ENCODE assay signal across 13 cellular contexts in genomic region chr4:13829457-13829856, GRCh38.
"Had no signal": no experiment of that assay in that cellular context is flagged by ENCODE, and none has a peak within 500 bp of the region (broad histone marks: within the 10 kb centered on the region; RNA-seq: fewer than 3 reads in every experiment).

No MANE protein-coding gene starts in this region.

- ATAC-seq: activated CD8-positive, alpha-beta T cell treated with anti-CD3 and anti-CD28 coated beads, Interleukin-2, amount 10 ng/mL, durations not matched to agents 7 days and 5 days; lower lobe of right lung; upper lobe of right lung had no signal

- H2AFZ ChIP-seq: hepatocyte had no signal

- H3K36me3 ChIP-seq: ascending aorta, lower lobe of right lung, upper lobe of right lung had no signal

- DNase-seq: activated CD4-positive, alpha-beta T cell treated with anti-CD3 and anti-CD28 coated beads, Interleukin-2, amount 10 ng/mL, durations not matched to agents 24 days and 14 days; activated CD8-positive, alpha-beta T cell treated with anti-CD3 and anti-CD28 coated beads, Interleukin-2, amount 10 ng/mL, durations not matched to agents 7 days and 5 days; activated naive CD4-positive, alpha-beta T cell treated with anti-CD3 and anti-CD28 coated beads for 36 hours; activated T-cell treated with anti-CD3 and anti-CD28 coated beads, Interleukin-2, amount 50 U/mL, for 24 hours; lower lobe of right lung; nucleus accumbens; posterior cingulate gyrus; retina; stimulated activated naive CD4-positive, alpha-beta T cell; upper lobe of right lung had no signal

- H3K4me1 ChIP-seq: ascending aorta, lower lobe of right lung, upper lobe of right lung had no signal

- H3K4me3 ChIP-seq: ascending aorta, coronary artery, hepatocyte, lower lobe of right lung, upper lobe of right lung had no signal

- H3K27me3 ChIP-seq: ascending aorta, upper lobe of right lung had no signal

- H3K4me2 ChIP-seq: hepatocyte had no signal

- H3K27ac ChIP-seq: ascending aorta, coronary artery, hepatocyte, lower lobe of right lung, upper lobe of right lung had no signal

- H3K9me3 ChIP-seq: upper lobe of right lung had no signal
